ENCODE assay signal across 23 cellular contexts in the genomic region with DNA sequence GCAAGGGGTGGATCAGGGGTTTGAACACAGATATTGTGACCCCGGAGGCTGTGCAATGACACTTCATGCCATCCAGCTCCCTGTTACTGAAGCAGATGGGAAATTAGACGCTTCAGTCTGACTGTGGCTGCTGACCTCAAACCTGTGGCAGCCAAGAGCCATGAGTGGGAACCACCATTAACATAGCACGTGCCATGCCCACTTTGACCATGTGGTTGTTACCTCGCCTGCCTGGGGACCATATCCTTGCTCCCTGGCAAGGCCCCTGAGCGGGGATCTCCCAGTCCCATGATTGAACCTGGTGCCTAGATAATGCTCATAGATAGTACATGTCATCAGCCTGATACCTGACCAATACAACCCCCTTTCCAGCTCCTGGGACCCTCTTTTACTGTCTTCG.
DNase-seq lines count a peak whose midpoint lies in the region; FAIRE-seq and TF ChIP-seq lines count a peak whose summit lies in the region.
"Had no signal": no experiment of that assay in that cellular context is flagged by ENCODE, and none has a peak within 500 bp of the region (broad histone marks: within the 10 kb centered on the region; RNA-seq: fewer than 3 reads in every experiment).

No MANE protein-coding gene starts in this region.

- H2BK12ac ChIP-seq in H1 (ENCODE audit: low read depth, low read length) (no peak overlapping the region), neuronal stem cell (ENCODE audit: low read length) (no peak overlapping the region)

- no peaks in the 10 kb centered on the region for H3K36me3 Mint-ChIP-seq in progenitor cell of endocrine pancreas (ENCODE audit: insufficient read depth)
- H3K36me3 Mint-ChIP-seq: CD14-positive monocyte; CD8-positive, alpha-beta memory T cell had no signal

- H3K23ac ChIP-seq in H1 (ENCODE audit: insufficient read length) (no peak overlapping the region), neuronal stem cell (ENCODE audit: low read depth, low read length, poor library complexity) (peak overlapping the region; percentile 65)

- no peak overlapping the region for H2AK5ac ChIP-seq in H1 (ENCODE audit: low read depth, low read length)
- H2AK5ac ChIP-seq in neuronal stem cell (ENCODE audit: low read depth, low read length): no peak overlapping the region

- WGBS in H1 (ENCODE audit: extremely low coverage in 1 of 2, insufficient coverage in 1 of 2, insufficient read length in 1 of 2, insufficient replicate concordance in 2 of 2, low coverage in 1 of 2, low lambda C conversion rate in 2 of 2, missing lambda C conversion rate in 1 of 2), 2 experiments: 92% methylated on average over 6 of the region's 6 CpGs; no CpG with 5 or more reads in 1 of the 2 experiments
- WGBS in neuronal stem cell (ENCODE audit: extremely low coverage in 2 of 2, insufficient read length in 2 of 2, insufficient replicate concordance in 1 of 2), 2 donors: no CpG with 5 or more reads among the region's 6 CpGs
- 93 to 98% methylated on average over 4 to 6 of the region's 6 CpGs for WGBS in esophagus squamous epithelium, 2 donors
- 77 to 88% methylated on average over 6 of the region's 6 CpGs for WGBS in GM23248 (ENCODE audit: low coverage in 1 of 2, low lambda C conversion rate in 2 of 2, missing lambda C conversion rate in 2 of 2), 2 experiments

- TF ChIP-seq POLR2A in H1 (IDR thresholded peaks at IDR 0.05; ENCODE audit: control extremely low read depth in 1 of 2, low read depth in 2 of 2, low read length in 2 of 2) (no peak), esophagus squamous epithelium (IDR thresholded peaks at IDR 0.05) (no peak)

- H3K4ac ChIP-seq in H1 (replicated peaks; ENCODE audit: insufficient read length, low read depth, low read length) (no peak overlapping the region), neuronal stem cell (ENCODE audit: low read length) (no peak overlapping the region)

- no peak for TF ChIP-seq EP300 in H1 (IDR thresholded peaks at IDR 0.05; ENCODE audit: borderline replicate concordance in 1 of 2, low read depth in 2 of 2, low read length in 2 of 2)

- no peak overlapping the region for H3K27ac ChIP-seq in H1 (ENCODE audit: low read depth, low read length)
- H3K27ac ChIP-seq in neuronal stem cell (replicated peaks; ENCODE audit: low read length): no peak overlapping the region
- no peak overlapping the region for H3K27ac ChIP-seq in esophagus squamous epithelium
- H3K27ac ChIP-seq in GM23248: no peak overlapping the region
- H3K27ac ChIP-seq: BLaER1 treated with 17β-estradiol and CSF1 and Interleukin-3, amounts not matched to agents 10 nM and 100 nM had no signal

- H2BK15ac ChIP-seq in H1 (ENCODE audit: low read length) (no peak overlapping the region), neuronal stem cell (ENCODE audit: low read length) (no peak overlapping the region)

- intact Hi-C loops in esophagus squamous epithelium (cut with DNase I): no loop called here

- H3K79me2 ChIP-seq in H1 (ENCODE audit: control insufficient read depth in 1 of 2, insufficient read depth in 2 of 2, low read length in 2 of 2): no peaks in the 10 kb centered on the region
- H3K79me2 ChIP-seq in GM23248 (ENCODE audit: insufficient read depth): no peaks in the 10 kb centered on the region

- H3K4me1 ChIP-seq in H1 (replicated peaks in 1 of 4; ENCODE audit: control insufficient read depth in 3 of 4, insufficient read depth in 4 of 4, low read length in 3 of 4) (peaks cover 0 to 3% (median under 1%) of the 10 kb centered on the region in 4 experiments; a peak in 1 of 7 replicates), neuronal stem cell (ENCODE audit: control insufficient read depth in 2 of 2, insufficient read depth in 1 of 2, low read depth in 1 of 2, low read length in 2 of 2) (peaks cover 5 to 6% of the 10 kb centered on the region in 2 donors), esophagus squamous epithelium (peaks cover 0 to 2% (median 0%) of the 10 kb centered on the region in 3 donors), GM23248 (ENCODE audit: insufficient read depth) (peaks cover 11% of the 10 kb centered on the region)
- H3K4me1 ChIP-seq: BE2C; BLaER1 treated with 17β-estradiol and CSF1 and Interleukin-3, amounts not matched to agents 10 nM and 100 nM; HAP-1 had no signal

- peaks cover 0 to 3% of the 10 kb centered on the region in 2 experiments for H3K9me3 ChIP-seq in H1 (ENCODE audit: insufficient read depth in 2 of 2, low read depth in 1 of 2, low read length in 1 of 2)
- peaks cover 0 to 9% of the 10 kb centered on the region in 2 donors for H3K9me3 ChIP-seq in neuronal stem cell (replicated peaks in 1 of 2; ENCODE audit: control insufficient read depth in 2 of 2, insufficient read depth in 1 of 2, low read depth in 1 of 2, low read length in 2 of 2)
- H3K9me3 ChIP-seq in esophagus squamous epithelium: peaks cover 0 to 5% (median 0%) of the 10 kb centered on the region in 3 donors
- H3K9me3 ChIP-seq in GM23248 (ENCODE audit: low read depth): no peaks in the 10 kb centered on the region
- H3K9me3 ChIP-seq: BE2C, HAP-1 had no signal

- TF ChIP-seq CTCF in H1 (IDR thresholded peaks at IDR 0.05; ENCODE audit: control extremely low read depth in 1 of 3, insufficient read depth in 1 of 3, low read depth in 1 of 3, low read length in 3 of 3): no peak
- TF ChIP-seq CTCF in progenitor cell of endocrine pancreas (IDR thresholded peaks at IDR 0.05; ENCODE audit: unreplicated experiment): no peak
- TF ChIP-seq CTCF in esophagus squamous epithelium (IDR thresholded peaks at IDR 0.05): no peak

- H4K91ac ChIP-seq in H1 (replicated peaks; ENCODE audit: insufficient read length, low read length): no peak overlapping the region
- no peak overlapping the region for H4K91ac ChIP-seq in neuronal stem cell (ENCODE audit: low read depth, low read length, poor library complexity)

- H2AFZ ChIP-seq in H1 (ENCODE audit: low read length): no peak overlapping the region
- no peak overlapping the region for H2AFZ ChIP-seq in neuronal stem cell (ENCODE audit: low read length)
- H2AFZ ChIP-seq in GM23248: no peak overlapping the region

- H3K9me3 Mint-ChIP-seq in progenitor cell of endocrine pancreas (ENCODE audit: low read depth): peaks cover 23% of the 10 kb centered on the region

- H3K18ac ChIP-seq in H1 (ENCODE audit: extremely low read depth, low read length) (no peak overlapping the region), neuronal stem cell (ENCODE audit: low read length) (no peak overlapping the region)

- in situ Hi-C loops in GM23248 (cut with MboI): no loop called here

- H3K27me3 ChIP-seq in H1 (replicated peaks in 1 of 4; ENCODE audit: control insufficient read depth in 3 of 4, extremely low read depth in 1 of 4, insufficient read depth in 3 of 4, low read length in 3 of 4) (no peaks in the 10 kb centered on the region), neuronal stem cell (ENCODE audit: control insufficient read depth in 3 of 3, insufficient read depth in 3 of 3, low read depth in 1 of 3, low read length in 3 of 3) (no peaks in the 10 kb centered on the region), esophagus squamous epithelium (peaks cover 0 to 6% (median 0%) of the 10 kb centered on the region in 4 donors), GM23248 (replicated peaks; ENCODE audit: insufficient read depth) (peaks cover 15% of the 10 kb centered on the region)
- H3K27me3 ChIP-seq: BE2C; BLaER1 treated with 17β-estradiol and CSF1 and Interleukin-3, amounts not matched to agents 10 nM and 100 nM had no signal

- 0 out of 2 replicates have a peak, but pooled peaks cover 3% of the 10 kb centered on the region for H3F3A ChIP-seq in GM23248 (ENCODE audit: insufficient read depth)

- no peak overlapping the region for H3K4me3 Mint-ChIP-seq in progenitor cell of endocrine pancreas (ENCODE audit: low read depth)
- H3K4me3 Mint-ChIP-seq: CD14-positive monocyte; CD4-positive, alpha-beta T cell; CD8-positive, alpha-beta memory T cell; HFFc6 had no signal

- H3K9ac ChIP-seq in H1 (replicated peaks in 1 of 4; ENCODE audit: extremely low read depth in 1 of 4, low read depth in 3 of 4, low read length in 3 of 4) (no peak overlapping the region), neuronal stem cell (ENCODE audit: low read depth, low read length, poor library complexity) (no peak overlapping the region), GM23248 (no peak overlapping the region)
- H3K9ac ChIP-seq: BLaER1 treated with 17β-estradiol and CSF1 and Interleukin-3, amounts not matched to agents 10 nM and 100 nM had no signal

- no peak overlapping the region for H2BK20ac ChIP-seq in H1 (ENCODE audit: low read length)

- H3K4me3 ChIP-seq in H1 (ENCODE audit: extremely low read depth in 1 of 4, insufficient read depth in 2 of 4, low read depth in 3 of 4, low read length in 4 of 4) (no peak overlapping the region), neuronal stem cell (ENCODE audit: low read length in 2 of 2) (no peak overlapping the region), esophagus squamous epithelium (no peak overlapping the region), GM23248 (no peak overlapping the region)
- H3K4me3 ChIP-seq: BLaER1 treated with 17β-estradiol and CSF1 and Interleukin-3, amounts not matched to agents 10 nM and 100 nM; GM12878; HAP-1 had no signal

- H4K8ac ChIP-seq in H1 (ENCODE audit: extremely low read depth, insufficient read depth, low read length): no peak overlapping the region
- H4K8ac ChIP-seq in neuronal stem cell (ENCODE audit: low read depth, low read length): no peak overlapping the region

- H4K5ac ChIP-seq in H1 (ENCODE audit: insufficient read length, low read depth, low read length): no peak overlapping the region

- H3K27me3 Mint-ChIP-seq in progenitor cell of endocrine pancreas: peaks cover 3% of the 10 kb centered on the region
- H3K27me3 Mint-ChIP-seq: CD4-positive, alpha-beta T cell had no signal

- no peak overlapping the region for H3K27ac Mint-ChIP-seq in progenitor cell of endocrine pancreas
- H3K27ac Mint-ChIP-seq: CD14-positive monocyte; CD4-positive, alpha-beta T cell; CD8-positive, alpha-beta memory T cell; HFFc6 had no signal

- H3K79me1 ChIP-seq in H1 (ENCODE audit: low read depth, low read length) (no peaks in the 10 kb centered on the region), neuronal stem cell (ENCODE audit: low read depth, low read length) (peaks cover 5% of the 10 kb centered on the region)

- DNase-seq in HTR-8/SVneo (ENCODE audit: insufficient read length, low spot score) (no peak), H1 (ENCODE audit: low read depth in 1 of 2, low spot score in 2 of 2) (no peak), neuronal stem cell (ENCODE audit: low spot score) (no peak), progenitor cell of endocrine pancreas (ENCODE audit: low spot score, unreplicated experiment) (no peak), esophagus squamous epithelium (lab: John Stamatoyannopoulos, UW) (no peak), GM23248 (no peak), NCI-H1436 treated with DMSO at 0.1 percent for 48 hours (lab: John Stamatoyannopoulos, UW) (no peak)
- DNase-seq: ACHN; AML-193; BE2C; CD4-positive, alpha-beta T cell; CD8-positive, alpha-beta memory T cell; DMS 273 treated with DMSO at 0.1 percent for 48 hours; DMS79; EL; GDM1; HFFc6 had no signal

- CTCF ChIA-PET in H1 (lab: Charles Lee; ENCODE audit: partially characterized antibody): no interaction called here

- POLR2A ChIA-PET in H1 (lab: Charles Lee; ENCODE audit: partially characterized antibody): no interaction called here

- H3K14ac ChIP-seq in H1 (ENCODE audit: insufficient read length) (no peak overlapping the region), neuronal stem cell (ENCODE audit: low read length) (no peak overlapping the region)

- peak; percentile 9 for FAIRE-seq in HTR-8/SVneo (lab: Jason Lieb, UNC)
- no peak for FAIRE-seq in H1 (lab: Jason Lieb, UNC)
- FAIRE-seq: A204.1, D721Med, GM12878 had no signal

- TF ChIP-seq RAD21 in H1 (IDR thresholded peaks at IDR 0.05 in 1 of 2, conservative IDR thresholded peaks at IDR 0.05 in 1 of 2; ENCODE audit: low read depth in 2 of 2, low read length in 2 of 2): no peak

- no peak overlapping the region for H3K4me2 ChIP-seq in H1 (ENCODE audit: insufficient read depth in 1 of 2, low read depth in 2 of 2, low read length in 2 of 2)
- H3K4me2 ChIP-seq in neuronal stem cell (ENCODE audit: insufficient read depth, low read length, poor library complexity, severe bottlenecking): no peak overlapping the region
- H3K4me2 ChIP-seq in GM23248 (ENCODE audit: unreplicated experiment): no peak overlapping the region
- H3K4me2 ChIP-seq: BLaER1 treated with 17β-estradiol and CSF1 and Interleukin-3, amounts not matched to agents 10 nM and 100 nM had no signal

- no peak overlapping the region for H3K56ac ChIP-seq in H1 (replicated peaks; ENCODE audit: insufficient read length, low read depth, low read length)

- H4K20me1 ChIP-seq in H1 (replicated peaks in 1 of 2; ENCODE audit: control insufficient read depth in 1 of 2, insufficient read depth in 2 of 2, low read length in 2 of 2) (no peaks in the 10 kb centered on the region), GM23248 (ENCODE audit: insufficient read depth) (no peaks in the 10 kb centered on the region)
- H4K20me1 ChIP-seq: BLaER1 treated with 17β-estradiol and CSF1 and Interleukin-3, amounts not matched to agents 10 nM and 100 nM had no signal

- H3K36me3 ChIP-seq in H1 (ENCODE audit: control insufficient read depth in 2 of 4, insufficient read depth in 4 of 4, low read length in 3 of 4) (no peaks in the 10 kb centered on the region), neuronal stem cell (replicated peaks in 1 of 2; ENCODE audit: control insufficient read depth in 2 of 2, insufficient read depth in 2 of 2, low read length in 2 of 2) (no peaks in the 10 kb centered on the region), esophagus squamous epithelium (no peaks in the 10 kb centered on the region), GM23248 (ENCODE audit: low read depth) (no peaks in the 10 kb centered on the region)
- H3K36me3 ChIP-seq: BE2C; BLaER1 treated with 17β-estradiol and CSF1 and Interleukin-3, amounts not matched to agents 10 nM and 100 nM; HAP-1 had no signal

- no peaks in the 10 kb centered on the region for H3K9me2 ChIP-seq in GM23248 (ENCODE audit: insufficient read depth)

- H2BK120ac ChIP-seq in H1 (replicated peaks; ENCODE audit: low read depth, low read length) (no peak overlapping the region), neuronal stem cell (ENCODE audit: low read depth, low read length) (no peak overlapping the region)

- no peak overlapping the region for H2BK5ac ChIP-seq in H1 (ENCODE audit: low read depth, low read length)
- peak overlapping the region; percentile 39 for H2BK5ac ChIP-seq in neuronal stem cell (ENCODE audit: low read length)

- no peaks in the 10 kb centered on the region for H3K23me2 ChIP-seq in H1 (ENCODE audit: low read depth, low read length)

- H3K4me1 Mint-ChIP-seq in progenitor cell of endocrine pancreas (ENCODE audit: low read depth): peaks cover 11% of the 10 kb centered on the region
- H3K4me1 Mint-ChIP-seq: CD14-positive monocyte; CD8-positive, alpha-beta memory T cell had no signal
